Comparison of ENCODE assay signal across 3 cellular contexts in genomic region chr13:112636401-112636975, GRCh38.
TF ChIP-seq lines count a peak whose summit lies in the region.

No MANE protein-coding gene starts in this region.

TF ChIP-seq in GM23338, 12 proteins besides CTCF, POLR2A, EP300 and RAD21 (continues in another document):
- TF ChIP-seq CREB1 (CRISPR knock-in tag; IDR thresholded peaks at IDR 0.05; ENCODE audit: low read depth): no peak
- TF ChIP-seq EZH2 (IDR thresholded peaks at IDR 0.05; ENCODE audit: low read depth, unreplicated experiment): no peak
- TF ChIP-seq, protein P1, sequence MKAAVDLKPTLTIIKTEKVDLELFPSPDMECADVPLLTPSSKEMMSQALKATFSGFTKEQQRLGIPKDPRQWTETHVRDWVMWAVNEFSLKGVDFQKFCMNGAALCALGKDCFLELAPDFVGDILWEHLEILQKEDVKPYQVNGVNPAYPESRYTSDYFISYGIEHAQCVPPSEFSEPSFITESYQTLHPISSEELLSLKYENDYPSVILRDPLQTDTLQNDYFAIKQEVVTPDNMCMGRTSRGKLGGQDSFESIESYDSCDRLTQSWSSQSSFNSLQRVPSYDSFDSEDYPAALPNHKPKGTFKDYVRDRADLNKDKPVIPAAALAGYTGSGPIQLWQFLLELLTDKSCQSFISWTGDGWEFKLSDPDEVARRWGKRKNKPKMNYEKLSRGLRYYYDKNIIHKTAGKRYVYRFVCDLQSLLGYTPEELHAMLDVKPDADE (IDR thresholded peaks at IDR 0.05): no peak
- TF ChIP-seq POLR2AphosphoS5 (IDR thresholded peaks at IDR 0.05; ENCODE audit: low read depth): no peak
- TF ChIP-seq EZH2phosphoT487 (IDR thresholded peaks at IDR 0.05; ENCODE audit: unreplicated experiment): no peak
- no peak for TF ChIP-seq REST (IDR thresholded peaks at IDR 0.05; ENCODE audit: unreplicated experiment)
- no peak for TF ChIP-seq NANOG (IDR thresholded peaks at IDR 0.05; ENCODE audit: borderline replicate concordance)

TF ChIP-seq in K562, 482 proteins besides CTCF, POLR2A, EP300 and RAD21:
- TF ChIP-seq ZNF263 (CRISPR knock-in tag; IDR thresholded peaks at IDR 0.05; ENCODE audit: borderline replicate concordance): peak; percentile 58; the same call in 1 of the 2 replicates
- no peak for TF ChIP-seq HDAC2 (IDR thresholded peaks at IDR 0.05)

TF ChIP-seq in WTC11, 78 proteins besides CTCF, POLR2A, EP300 and RAD21:
- no peak for TF ChIP-seq ZNF263 (CRISPR knock-in tag; IDR thresholded peaks at IDR 0.05; ENCODE audit: low read depth)
- no peak for TF ChIP-seq ZNF317 (CRISPR knock-in tag; IDR thresholded peaks at IDR 0.05; ENCODE audit: borderline replicate concordance, low read depth)
- TF ChIP-seq AR (CRISPR knock-in tag; IDR thresholded peaks at IDR 0.05): no peak
- TF ChIP-seq CREM (CRISPR knock-in tag; IDR thresholded peaks at IDR 0.05): no peak
- no peak for TF ChIP-seq FOXJ3 (CRISPR knock-in tag; IDR thresholded peaks at IDR 0.05; ENCODE audit: borderline replicate concordance)
- TF ChIP-seq, protein P2, sequence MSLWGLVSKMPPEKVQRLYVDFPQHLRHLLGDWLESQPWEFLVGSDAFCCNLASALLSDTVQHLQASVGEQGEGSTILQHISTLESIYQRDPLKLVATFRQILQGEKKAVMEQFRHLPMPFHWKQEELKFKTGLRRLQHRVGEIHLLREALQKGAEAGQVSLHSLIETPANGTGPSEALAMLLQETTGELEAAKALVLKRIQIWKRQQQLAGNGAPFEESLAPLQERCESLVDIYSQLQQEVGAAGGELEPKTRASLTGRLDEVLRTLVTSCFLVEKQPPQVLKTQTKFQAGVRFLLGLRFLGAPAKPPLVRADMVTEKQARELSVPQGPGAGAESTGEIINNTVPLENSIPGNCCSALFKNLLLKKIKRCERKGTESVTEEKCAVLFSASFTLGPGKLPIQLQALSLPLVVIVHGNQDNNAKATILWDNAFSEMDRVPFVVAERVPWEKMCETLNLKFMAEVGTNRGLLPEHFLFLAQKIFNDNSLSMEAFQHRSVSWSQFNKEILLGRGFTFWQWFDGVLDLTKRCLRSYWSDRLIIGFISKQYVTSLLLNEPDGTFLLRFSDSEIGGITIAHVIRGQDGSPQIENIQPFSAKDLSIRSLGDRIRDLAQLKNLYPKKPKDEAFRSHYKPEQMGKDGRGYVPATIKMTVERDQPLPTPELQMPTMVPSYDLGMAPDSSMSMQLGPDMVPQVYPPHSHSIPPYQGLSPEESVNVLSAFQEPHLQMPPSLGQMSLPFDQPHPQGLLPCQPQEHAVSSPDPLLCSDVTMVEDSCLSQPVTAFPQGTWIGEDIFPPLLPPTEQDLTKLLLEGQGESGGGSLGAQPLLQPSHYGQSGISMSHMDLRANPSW (CRISPR knock-in tag; conservative IDR thresholded peaks at IDR 0.05; ENCODE audit: low read depth): no peak
- TF ChIP-seq, protein P3, sequence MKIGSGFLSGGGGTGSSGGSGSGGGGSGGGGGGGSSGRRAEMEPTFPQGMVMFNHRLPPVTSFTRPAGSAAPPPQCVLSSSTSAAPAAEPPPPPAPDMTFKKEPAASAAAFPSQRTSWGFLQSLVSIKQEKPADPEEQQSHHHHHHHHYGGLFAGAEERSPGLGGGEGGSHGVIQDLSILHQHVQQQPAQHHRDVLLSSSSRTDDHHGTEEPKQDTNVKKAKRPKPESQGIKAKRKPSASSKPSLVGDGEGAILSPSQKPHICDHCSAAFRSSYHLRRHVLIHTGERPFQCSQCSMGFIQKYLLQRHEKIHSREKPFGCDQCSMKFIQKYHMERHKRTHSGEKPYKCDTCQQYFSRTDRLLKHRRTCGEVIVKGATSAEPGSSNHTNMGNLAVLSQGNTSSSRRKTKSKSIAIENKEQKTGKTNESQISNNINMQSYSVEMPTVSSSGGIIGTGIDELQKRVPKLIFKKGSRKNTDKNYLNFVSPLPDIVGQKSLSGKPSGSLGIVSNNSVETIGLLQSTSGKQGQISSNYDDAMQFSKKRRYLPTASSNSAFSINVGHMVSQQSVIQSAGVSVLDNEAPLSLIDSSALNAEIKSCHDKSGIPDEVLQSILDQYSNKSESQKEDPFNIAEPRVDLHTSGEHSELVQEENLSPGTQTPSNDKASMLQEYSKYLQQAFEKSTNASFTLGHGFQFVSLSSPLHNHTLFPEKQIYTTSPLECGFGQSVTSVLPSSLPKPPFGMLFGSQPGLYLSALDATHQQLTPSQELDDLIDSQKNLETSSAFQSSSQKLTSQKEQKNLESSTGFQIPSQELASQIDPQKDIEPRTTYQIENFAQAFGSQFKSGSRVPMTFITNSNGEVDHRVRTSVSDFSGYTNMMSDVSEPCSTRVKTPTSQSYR (CRISPR knock-in tag; IDR thresholded peaks at IDR 0.05): no peak
- no peak for TF ChIP-seq ZNF396 (CRISPR knock-in tag; IDR thresholded peaks at IDR 0.05; ENCODE audit: borderline replicate concordance)
- TF ChIP-seq ARID4B (CRISPR knock-in tag; IDR thresholded peaks at IDR 0.05; ENCODE audit: borderline replicate concordance): no peak
- no peak for TF ChIP-seq AFF4 (CRISPR knock-in tag; IDR thresholded peaks at IDR 0.05; ENCODE audit: borderline replicate concordance)
- TF ChIP-seq FOXK1 (CRISPR knock-in tag; IDR thresholded peaks at IDR 0.05): no peak
- no peak for TF ChIP-seq ZNF138 (CRISPR knock-in tag; conservative IDR thresholded peaks at IDR 0.05)
- TF ChIP-seq GRHL2 (CRISPR knock-in tag; IDR thresholded peaks at IDR 0.05; ENCODE audit: insufficient replicate concordance, severe bottlenecking): no peak
- TF ChIP-seq CREB1 (CRISPR knock-in tag; IDR thresholded peaks at IDR 0.05): no peak
TF ChIP-seq in WTC11: peak in this region for 0.
